In the genomic region with DNA sequence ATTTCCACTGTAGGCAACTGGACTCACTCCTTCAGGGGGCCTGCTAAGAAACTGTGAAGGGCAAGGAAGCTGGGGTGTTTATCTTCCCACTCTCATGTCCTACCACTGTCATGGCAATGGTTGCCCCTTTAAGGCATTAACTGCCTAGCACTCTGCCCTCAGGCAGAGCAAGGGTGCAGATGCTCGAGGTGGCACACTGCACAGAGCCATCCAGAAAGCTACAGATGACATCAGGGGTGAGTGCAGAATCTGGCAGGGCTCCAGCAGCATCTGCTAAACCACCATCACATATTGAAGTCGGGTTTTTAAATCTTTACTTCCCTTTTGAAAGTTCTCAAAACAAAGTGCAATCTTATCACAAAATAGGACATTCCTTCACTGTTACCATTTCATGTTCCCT, we compare ENCODE assay signal across 16 cellular contexts.
DNase-seq lines count a peak whose midpoint lies in the region; ATAC-seq and TF ChIP-seq lines count a peak whose summit lies in the region.
"Had no signal": no experiment of that assay in that cellular context is flagged by ENCODE, and none has a peak within 500 bp of the region (broad histone marks: within the 10 kb centered on the region; RNA-seq: fewer than 3 reads in every experiment).

No MANE protein-coding gene starts in this region.

- no peaks in the 10 kb centered on the region for H3K36me3 ChIP-seq in gastroesophageal sphincter
- H3K36me3 ChIP-seq: prostate gland had no signal

- no peaks in the 10 kb centered on the region for H3K27me3 ChIP-seq in gastroesophageal sphincter

- TF ChIP-seq EP300 in gastroesophageal sphincter (IDR thresholded peaks at IDR 0.05), result no peak

- no peak for TF ChIP-seq POLR2A in gastroesophageal sphincter (IDR thresholded peaks at IDR 0.05)

- peak; percentile 75 for DNase-seq in DMS 273 (lab: John Stamatoyannopoulos, UW; ENCODE audit: unreplicated experiment)
- no peak for DNase-seq in DMS 273 treated with DMSO at 0.1 percent for 48 hours (lab: John Stamatoyannopoulos, UW)
- peak; percentile 87 for DNase-seq in NCI-H1694 (lab: John Stamatoyannopoulos, UW)
- DNase-seq in foreskin fibroblast, result peak; percentile 27 to 65
- DNase-seq in SHP77 treated with DMSO at 0.1 percent for 48 hours (lab: John Stamatoyannopoulos, UW), result no peak
- DNase-seq: activated B cell treated with CpG ODN at 0.5 μM for 24 hours; effector CD4-positive, alpha-beta T cell; GOT3; naive B cell; NCI-H1105; PC-3 had no signal

- ATAC-seq in GM18867 (IDR thresholded peaks at IDR 0.05; ENCODE audit: unreplicated experiment) (peak; percentile 89), HG02852 (IDR thresholded peaks at IDR 0.05; ENCODE audit: unreplicated experiment) (no peak), gastroesophageal sphincter (no peak)
- ATAC-seq: PC-3 had no signal

- 32% methylated on average over 2 of the region's 2 CpGs; no CpG with 5 or more reads in 1 of the 2 donors for WGBS in gastroesophageal sphincter (ENCODE audit: low coverage in 1 of 2), 2 donors

- TF ChIP-seq CTCF in foreskin fibroblast (IDR thresholded peaks at IDR 0.05; ENCODE audit: low read depth, low read length) (no peak), gastroesophageal sphincter (IDR thresholded peaks at IDR 0.05) (no peak)

- H3K27ac ChIP-seq in gastroesophageal sphincter, result no peak overlapping the region
- H3K27ac ChIP-seq: 22Rv1, prostate gland had no signal

- H3K4me1 ChIP-seq in gastroesophageal sphincter, result peaks cover 0 to 7% (median 0%) of the 10 kb centered on the region in 3 donors
- H3K4me1 ChIP-seq: prostate gland had no signal

- no peak overlapping the region for H3K4me3 ChIP-seq in foreskin fibroblast (ENCODE audit: low read depth in 1 of 2, low read length in 2 of 2)
- no peak overlapping the region for H3K4me3 ChIP-seq in gastroesophageal sphincter
- H3K4me3 ChIP-seq: prostate gland had no signal

- no peaks in the 10 kb centered on the region for H3K9me3 ChIP-seq in gastroesophageal sphincter
- H3K9me3 ChIP-seq: prostate gland had no signal

Comparison
In these comparisons a context has a peak if more than half of its experiments do, and no peak if none do; other contexts are left out.
1. DNase-seq: peak in DMS 273 (single experiment), NCI-H1694 (single experiment) and foreskin fibroblast (2 of 2); none in DMS 273 treated with DMSO at 0.1 percent for 48 hours (single experiment) and SHP77 treated with DMSO at 0.1 percent for 48 hours (single experiment).